ENCODE assay signal across 9 cellular contexts in the genomic region with DNA sequence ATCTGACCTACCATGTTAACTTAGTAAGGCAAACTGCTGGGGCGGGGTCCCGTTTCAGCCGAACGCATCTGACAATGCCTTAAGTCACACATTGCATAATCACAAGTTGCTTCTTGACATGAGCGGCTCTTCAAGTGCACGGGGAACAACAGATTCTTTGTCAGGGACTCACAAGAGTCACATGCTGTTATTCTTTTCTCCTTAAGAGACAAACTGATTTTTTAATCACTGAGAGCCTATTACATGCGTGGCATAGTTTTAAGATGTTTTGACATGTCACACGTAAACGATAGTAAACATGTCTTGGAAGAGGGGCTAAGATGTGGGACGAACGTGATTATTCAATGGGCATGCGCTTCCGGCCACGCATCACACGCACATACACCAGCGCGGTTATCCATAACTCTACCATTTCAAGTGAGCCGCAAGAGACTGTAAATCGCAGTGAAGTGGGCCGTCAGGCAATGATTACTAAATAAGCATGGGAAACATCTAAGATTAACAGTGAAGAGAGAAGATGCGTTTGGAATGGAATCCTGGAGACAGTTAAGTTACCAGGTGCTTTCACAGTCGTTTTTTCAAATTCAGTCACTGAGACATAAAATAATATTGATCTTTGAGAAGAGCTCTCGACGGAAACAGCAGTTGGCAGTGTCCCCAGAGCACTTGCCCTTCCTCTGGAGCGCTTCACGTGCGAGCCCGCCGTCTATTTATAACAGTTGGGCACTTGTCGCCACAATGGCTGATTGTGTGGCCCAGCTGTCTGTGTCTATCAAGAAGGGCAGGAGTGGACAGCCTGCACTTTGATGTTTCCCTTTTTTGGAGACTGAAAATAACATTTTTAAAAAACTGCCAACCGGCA.
DNase-seq lines count a peak whose midpoint lies in the region; ATAC-seq, FAIRE-seq and TF ChIP-seq lines count a peak whose summit lies in the region.
"Had no signal": no experiment of that assay in that cellular context is flagged by ENCODE, and none has a peak within 500 bp of the region (broad histone marks: within the 10 kb centered on the region; RNA-seq: fewer than 3 reads in every experiment).

No MANE protein-coding gene starts in this region.

- peak; percentile 80 for ATAC-seq in left lung
- ATAC-seq in upper lobe of right lung = peak; percentile 73
- no peak for ATAC-seq in HG03025 (IDR thresholded peaks at IDR 0.05; ENCODE audit: low FRiP score, unreplicated experiment)

- H3K27me3 ChIP-seq in breast epithelium (no peaks in the 10 kb centered on the region), left lung (no peaks in the 10 kb centered on the region), upper lobe of right lung (no peaks in the 10 kb centered on the region)

- DNase-seq in Caki2 (ENCODE audit: low read depth) (peak; percentile 70), NCI-H2171 treated with DMSO at 0.1 percent for 48 hours (lab: John Stamatoyannopoulos, UW) (peak; percentile 88), breast epithelium (ENCODE audit: low spot score in 2 of 2) (peak; percentile 62), left lung (peak in 1 of 2 donors; percentile 85), upper lobe of right lung (peak; percentile 87), H54 (ENCODE audit: insufficient read length, low spot score) (no peak), GM12892 (ENCODE audit: insufficient read length) (no peak)
- DNase-seq: activated naive CD8-positive, alpha-beta T cell treated with anti-CD3 and anti-CD28 coated beads, Interleukin-2, amount 10 ng/mL, durations not matched to agents 7 days and 5 days had no signal

- no peak for TF ChIP-seq POLR2A in breast epithelium (IDR thresholded peaks at IDR 0.05)
- TF ChIP-seq POLR2A in H54 (IDR thresholded peaks at IDR 0.05; ENCODE audit: low read depth, low read length) = no peak
- no peak for TF ChIP-seq POLR2A in GM12892 (IDR thresholded peaks at IDR 0.05; ENCODE audit: low read depth, low read length)

- in situ Hi-C loops in Caki2 (cut with HindIII; ENCODE audit: low pct_unique_long_range_greater_than_20kb, low sequenced_read_pairs) = no loop called here

- FAIRE-seq in H54 (lab: Jason Lieb, UNC) (no peak), GM12892 (lab: Jason Lieb, UNC) (no peak)

- H3K36me3 ChIP-seq in breast epithelium (no peaks in the 10 kb centered on the region), left lung (no peaks in the 10 kb centered on the region), upper lobe of right lung (no peaks in the 10 kb centered on the region)

- no peaks in the 10 kb centered on the region for H3K9me3 ChIP-seq in breast epithelium
- H3K9me3 ChIP-seq in left lung = no peaks in the 10 kb centered on the region
- H3K9me3 ChIP-seq in upper lobe of right lung = no peaks in the 10 kb centered on the region

- H3K27ac ChIP-seq in breast epithelium (peak overlapping the region; percentile 83 to 84), left lung (peak overlapping the region; percentile 73 to 87), upper lobe of right lung (peak overlapping the region; percentile 73)

- intact Hi-C loops in breast epithelium (cut with DNase I; ENCODE audit: low total_unique reads) = no loop called here
- intact Hi-C loops in left lung (cut with DNase I) = no loop called here
- intact Hi-C loops in upper lobe of right lung (cut with DNase I) = loop anchor here (10.0 kb wide), 1 partner anchor 62 kb away; the partner anchor contains the start of gene ADCY9

- H3K4me1 ChIP-seq in breast epithelium (peaks cover 0 to 3% of the 10 kb centered on the region in 2 donors), left lung (peaks cover 11 to 31% of the 10 kb centered on the region in 2 donors), upper lobe of right lung (peaks cover 35% of the 10 kb centered on the region)

- H3K4me3 ChIP-seq in breast epithelium (peak overlapping the region in 2 of 3 donors; percentile 33 to 44), left lung (peak overlapping the region in 1 of 2 donors; percentile 14), upper lobe of right lung (peak overlapping the region; percentile 24)

- TF ChIP-seq CTCF in breast epithelium (IDR thresholded peaks at IDR 0.05) (no peak), left lung (IDR thresholded peaks at IDR 0.05) (no peak), upper lobe of right lung (IDR thresholded peaks at IDR 0.05) (no peak)

Comparison
In these comparisons a context has a peak if more than half of its experiments do, and no peak if none do; other contexts are left out.
1. DNase-seq: peak in Caki2 (single experiment), NCI-H2171 treated with DMSO at 0.1 percent for 48 hours (single experiment), breast epithelium (2 of 2) and upper lobe of right lung (single experiment); none in H54 (single experiment) and GM12892 (single experiment).
2. Peak in every context shown above with its lines, with median percentiles within 50 percentile points of each other: H3K27ac ChIP-seq.